In genomic region chr3:42804831-42805821, GRCh38 we compare ENCODE assay signal across 1 cellular context.
TF ChIP-seq lines count a peak whose summit lies in the region.

No MANE protein-coding gene starts in this region.

TF ChIP-seq in HepG2, 621 proteins besides CTCF, POLR2A, EP300 and RAD21 (continued from another document and continues in another):
- TF ChIP-seq HMGXB3 (CRISPR knock-in tag; IDR thresholded peaks at IDR 0.05; ENCODE audit: borderline replicate concordance) (no peak), USF2 (IDR thresholded peaks at IDR 0.05; ENCODE audit: low read depth, low read length) (no peak), USF2 (CRISPR knock-in tag; IDR thresholded peaks at IDR 0.05; ENCODE audit: borderline replicate concordance) (no peak; the same call in 1 of the 2 replicates), ZBTB10 (CRISPR knock-in tag; IDR thresholded peaks at IDR 0.05; ENCODE audit: borderline replicate concordance) (no peak), SOX13 (IDR thresholded peaks at IDR 0.05) (no peak), SOX13 (CRISPR knock-in tag; conservative IDR thresholded peaks at IDR 0.05 in 1 of 2, IDR thresholded peaks at IDR 0.05 in 1 of 2) (peak in 1 of 2 experiments; percentile 53; a peak in 1 of 4 replicates), KAT2B (IDR thresholded peaks at IDR 0.05; ENCODE audit: borderline replicate concordance, low read depth, low read length) (no peak), ZNF570 (CRISPR knock-in tag; IDR thresholded peaks at IDR 0.05; ENCODE audit: borderline replicate concordance) (no peak), ATF7-NPFF (CRISPR knock-in tag; IDR thresholded peaks at IDR 0.05; ENCODE audit: low read depth) (0 out of 2 replicates have a peak, but pooled peaks have one; percentile 45), CEBPB (IDR thresholded peaks at IDR 0.05; ENCODE audit: borderline replicate concordance, low read depth, low read length) (no peak), TBL1XR1 (IDR thresholded peaks at IDR 0.05; ENCODE audit: borderline replicate concordance, low read length, partially characterized antibody) (no peak), RFX3 (CRISPR knock-in tag; IDR thresholded peaks at IDR 0.05) (no peak), MYNN (CRISPR knock-in tag; IDR thresholded peaks at IDR 0.05; ENCODE audit: low read depth) (no peak), REL (CRISPR knock-in tag; conservative IDR thresholded peaks at IDR 0.05) (no peak), ZBTB7A (CRISPR knock-in tag; IDR thresholded peaks at IDR 0.05) (no peak), ZFY (CRISPR knock-in tag; IDR thresholded peaks at IDR 0.05) (peak; percentile 27), ZNF256 (CRISPR knock-in tag; conservative IDR thresholded peaks at IDR 0.05) (no peak), HNRNPH1 (optimal IDR thresholded peaks at IDR 0.05; ENCODE audit: low read depth, low read length) (no peak), ZNF709 (CRISPR knock-in tag; IDR thresholded peaks at IDR 0.05) (0 out of 2 replicates have a peak, but pooled peaks have one; percentile 1), ZNF142 (CRISPR knock-in tag; IDR thresholded peaks at IDR 0.05) (no peak), ETS1 (CRISPR knock-in tag; IDR thresholded peaks at IDR 0.05) (no peak), TERF1 (CRISPR knock-in tag; IDR thresholded peaks at IDR 0.05) (no peak), AHDC1 (CRISPR knock-in tag; IDR thresholded peaks at IDR 0.05; ENCODE audit: borderline replicate concordance) (peak; percentile 91; the same call in 1 of the 2 replicates), NFIB (CRISPR knock-in tag; IDR thresholded peaks at IDR 0.05; ENCODE audit: borderline replicate concordance) (no peak), ZBTB7B (CRISPR knock-in tag; IDR thresholded peaks at IDR 0.05) (peak; percentile 46; the same call in 1 of the 2 replicates), ATM (IDR thresholded peaks at IDR 0.05; ENCODE audit: borderline replicate concordance) (no peak), ZNF597 (CRISPR knock-in tag; IDR thresholded peaks at IDR 0.05) (no peak), KAT7 (CRISPR knock-in tag; IDR thresholded peaks at IDR 0.05; ENCODE audit: borderline replicate concordance) (peak; percentile 26; the same call in 1 of the 2 replicates), ZNF230 (CRISPR knock-in tag; IDR thresholded peaks at IDR 0.05) (no peak)
